Comparison of ENCODE assay signal across 8 cellular contexts in the genomic region with DNA sequence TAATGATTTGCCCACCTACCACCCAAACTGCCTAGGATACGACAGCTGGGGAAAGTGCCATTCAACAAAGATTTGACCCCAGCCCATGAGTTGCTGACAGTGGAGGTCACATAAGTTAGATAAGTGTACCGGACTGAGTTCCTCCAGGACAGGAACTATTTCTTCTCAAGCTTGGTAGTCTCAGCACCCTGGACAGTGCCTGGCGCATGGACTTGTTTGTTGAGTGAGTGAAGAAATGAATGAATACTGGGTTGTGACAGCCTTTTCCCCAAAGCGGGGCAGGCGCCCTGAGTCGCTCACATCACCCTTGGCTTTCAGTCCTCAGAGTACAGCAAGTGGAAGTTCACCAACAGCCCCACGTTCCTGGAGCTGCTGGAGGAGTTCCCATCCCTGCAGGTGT.
A peak's percentile ranks its signal among the peaks of the same experiment; 100 is the strongest.
DNase-seq lines count a peak whose midpoint lies in the region; ATAC-seq, FAIRE-seq and TF ChIP-seq lines count a peak whose summit lies in the region.
"Not testable (repeated sequence)": the region's sequence is repeated elsewhere in the genome, so short reads cannot be mapped to it uniquely, and the experiment has no call there.

No MANE protein-coding gene starts in this region.

- H3K18ac ChIP-seq in IMR-90 (ENCODE audit: low read depth, low read length) = not testable (repeated sequence)

- not testable (repeated sequence) for H4K8ac ChIP-seq in IMR-90 (ENCODE audit: low read depth in 2 of 2, low read length in 2 of 2)

- H3K27ac Mint-ChIP-seq in activated CD4-positive, alpha-beta T cell treated with anti-CD3 and anti-CD28 coated beads, Interleukin-2, amount 10 ng/mL, durations not matched to agents 24 days and 14 days = not testable (repeated sequence)

- H3K14ac ChIP-seq in IMR-90 (replicated peaks; ENCODE audit: low read depth, low read length) = not testable (repeated sequence)

- H3K27ac ChIP-seq in IMR-90 (ENCODE audit: insufficient read depth, low read length); brain microvascular endothelial cell; HepG2 (ENCODE audit: extremely low read length, insufficient read depth, low read length): not testable (repeated sequence)

- CTCF ChIA-PET in IMR-90 (lab: Yijun Ruan, JAX); HepG2 (lab: Yijun Ruan, JAX; ENCODE audit: low intra/inter-chr PET ratio, low total read pairs): not testable (repeated sequence)

- not testable (repeated sequence) for H3K4ac ChIP-seq in IMR-90 (ENCODE audit: low read depth, low read length)

- not testable (repeated sequence) for TF ChIP-seq EP300 in HepG2 (IDR thresholded peaks at IDR 0.05; ENCODE audit: low read depth in 2 of 2, low read length in 2 of 2); HepG2 (CRISPR knock-in tag; IDR thresholded peaks at IDR 0.05; ENCODE audit: borderline replicate concordance)

- intact Hi-C loops in IMR-90 (cut with micrococcal nuclease); activated CD4-positive, alpha-beta T cell treated with anti-CD3 and anti-CD28 coated beads, Interleukin-2, amount 10 ng/mL, durations not matched to agents 24 days and 14 days (cut with micrococcal nuclease); HepG2 (cut with micrococcal nuclease; ENCODE audit: unreplicated experiment): not testable (repeated sequence)

- not testable (repeated sequence) for H3K36me3 ChIP-seq in IMR-90 (ENCODE audit: control insufficient read depth, insufficient read depth, low read length); NT2/D1 (ENCODE audit: insufficient read depth, insufficient read length, low read length); brain microvascular endothelial cell (replicated peaks); HepG2 (replicated peaks in 1 of 2; ENCODE audit: control insufficient read depth in 1 of 2, insufficient read depth in 2 of 2, low read length in 2 of 2)

- H3K36me3 Mint-ChIP-seq in activated CD4-positive, alpha-beta T cell treated with anti-CD3 and anti-CD28 coated beads, Interleukin-2, amount 10 ng/mL, durations not matched to agents 24 days and 14 days (ENCODE audit: low read depth) = not testable (repeated sequence)

- not testable (repeated sequence) for H4K5ac ChIP-seq in IMR-90 (ENCODE audit: low read depth, low read length)

- DNase-seq in DMS53 (lab: John Stamatoyannopoulos, UW) = peak; percentile 19
- DNase-seq in IMR-90 = peak; percentile 37
- DNase-seq in NT2/D1 (ENCODE audit: low read depth, low spot score) = peak; percentile 8
- peak; percentile 58 for DNase-seq in activated CD4-positive, alpha-beta T cell treated with anti-CD3 and anti-CD28 coated beads, Interleukin-2, amount 10 ng/mL, durations not matched to agents 24 days and 14 days
- DNase-seq in brain microvascular endothelial cell = peak; percentile 13
- peak; percentile 50 for DNase-seq in fibroblast of peridontal ligament (ENCODE audit: extremely low read depth)
- DNase-seq in HepG2 (ENCODE audit: low spot score) = not testable (repeated sequence)
- DNase-seq in stimulated activated CD8-positive, alpha-beta memory T cell treated with anti-CD3 and anti-CD28 coated beads, Interleukin-4, amount 100 ng/mL, for 48 hours = peak; percentile 38

- whole genome bisulfite sequencing in IMR-90 (ENCODE audit: extremely low coverage in 2 of 2, insufficient read length in 1 of 2), 2 experiments = 17% methylated on average over 1 of the region's 7 CpGs; no CpG with 5 or more reads in 1 of the 2 experiments
- 100% methylated on average over 1 of the region's 7 CpGs for WGBS in HepG2 (ENCODE audit: low lambda C conversion rate)

- in situ Hi-C loops in IMR-90 (cut with MboI; ENCODE audit: low sequenced_read_pairs); brain microvascular endothelial cell (cut with HindIII; ENCODE audit: low pct_ligation_motif_present, low sequenced_read_pairs); HepG2 (cut with HindIII; ENCODE audit: extremely low pct_ligation_motif_present, low pct_unique_long_range_greater_than_20kb): not testable (repeated sequence)

- H3K27me3 Mint-ChIP-seq in activated CD4-positive, alpha-beta T cell treated with anti-CD3 and anti-CD28 coated beads, Interleukin-2, amount 10 ng/mL, durations not matched to agents 24 days and 14 days = not testable (repeated sequence)

- not testable (repeated sequence) for H3K4me1 ChIP-seq in IMR-90 (ENCODE audit: control insufficient read depth, insufficient read depth, low read length); NT2/D1 (ENCODE audit: insufficient read depth, insufficient read length); HepG2 (ENCODE audit: insufficient read depth, low read length)

- not testable (repeated sequence) for TF ChIP-seq CTCF in IMR-90 (conservative IDR thresholded peaks at IDR 0.05; ENCODE audit: low read depth, low read length); brain microvascular endothelial cell (IDR thresholded peaks at IDR 0.05; ENCODE audit: low read depth, low read length, missing control alignments); HepG2 (CRISPR knock-in tag; IDR thresholded peaks at IDR 0.05)

- H2BK20ac ChIP-seq in IMR-90 (ENCODE audit: low read depth, low read length) = not testable (repeated sequence)

- H3K4me3 ChIP-seq in IMR-90 (ENCODE audit: insufficient read depth, low read depth, low read length); NT2/D1 (ENCODE audit: insufficient read length, low read depth); brain microvascular endothelial cell (ENCODE audit: low read depth, low read length); HepG2 (replicated peaks in 1 of 3; ENCODE audit: insufficient read depth in 1 of 3, low read depth in 2 of 3, low read length in 3 of 3): not testable (repeated sequence)

- H3K9me1 ChIP-seq in IMR-90 (ENCODE audit: insufficient read depth, low read length) = not testable (repeated sequence)

- H2BK120ac ChIP-seq in IMR-90 (ENCODE audit: low read depth, low read length) = not testable (repeated sequence)

- H3K9me3 ChIP-seq in IMR-90 (ENCODE audit: control insufficient read depth, insufficient read depth, low read length); NT2/D1 (ENCODE audit: insufficient read depth, low read length); HepG2 (ENCODE audit: low read length): not testable (repeated sequence)

- not testable (repeated sequence) for H3K56ac ChIP-seq in IMR-90 (ENCODE audit: extremely low read depth, insufficient read depth, low read length)

- H2AFZ ChIP-seq in IMR-90 (replicated peaks; ENCODE audit: low read length, poor library complexity); HepG2 (ENCODE audit: low read length): not testable (repeated sequence)

- not testable (repeated sequence) for TF ChIP-seq RAD21 in IMR-90 (IDR thresholded peaks at IDR 0.05; ENCODE audit: low read length); HepG2 (CRISPR knock-in tag; IDR thresholded peaks at IDR 0.05)

- H3K4me3 Mint-ChIP-seq in activated CD4-positive, alpha-beta T cell treated with anti-CD3 and anti-CD28 coated beads, Interleukin-2, amount 10 ng/mL, durations not matched to agents 24 days and 14 days = not testable (repeated sequence)

- BruUV-seq in IMR-90 (replicated peaks; lab: Mats Ljungman, UMichigan); HepG2 (replicated peaks; lab: Mats Ljungman, UMichigan): not testable (repeated sequence)

- not testable (repeated sequence) for H3K9ac ChIP-seq in IMR-90 (ENCODE audit: low read depth, low read length); NT2/D1 (ENCODE audit: insufficient read length, low read depth); HepG2 (ENCODE audit: insufficient read depth, low read depth, low read length)

- POLR2A ChIA-PET in IMR-90 (lab: Charles Lee; ENCODE audit: unreplicated experiment); HepG2 (lab: Yijun Ruan, JAX): not testable (repeated sequence)

- H2BK5ac ChIP-seq in IMR-90 (ENCODE audit: low read depth, low read length, poor library complexity, severe bottlenecking) = not testable (repeated sequence)

- not testable (repeated sequence) for H3K4me2 ChIP-seq in IMR-90 (ENCODE audit: low read depth, low read length); HepG2 (ENCODE audit: low read depth, low read length)

- H2AK5ac ChIP-seq in IMR-90 (ENCODE audit: low read depth, low read length) = not testable (repeated sequence)

- not testable (repeated sequence) for H3K79me2 ChIP-seq in HepG2 (ENCODE audit: insufficient read depth, low read length)

- not testable (repeated sequence) for H2BK15ac ChIP-seq in IMR-90 (ENCODE audit: low read depth, low read length)

- H3K23ac ChIP-seq in IMR-90 (ENCODE audit: low read depth, low read length) = not testable (repeated sequence)

- not testable (repeated sequence) for ATAC-seq in IMR-90 (ENCODE audit: low read depth); HepG2

- H3K27me3 ChIP-seq in IMR-90 (ENCODE audit: control insufficient read depth, insufficient read depth, low read length); NT2/D1 (ENCODE audit: insufficient read depth, insufficient read length); brain microvascular endothelial cell (replicated peaks); HepG2 (ENCODE audit: control insufficient read depth in 1 of 2, insufficient read depth in 2 of 2, low read length in 2 of 2): not testable (repeated sequence)

- H3K4me1 Mint-ChIP-seq in activated CD4-positive, alpha-beta T cell treated with anti-CD3 and anti-CD28 coated beads, Interleukin-2, amount 10 ng/mL, durations not matched to agents 24 days and 14 days = not testable (repeated sequence)

- not testable (repeated sequence) for H2AK9ac ChIP-seq in IMR-90 (replicated peaks; ENCODE audit: low read depth, low read length, poor library complexity)

- dilution Hi-C loops in IMR-90 (cut with HindIII; ENCODE audit: low sequenced_read_pairs, unreplicated experiment) = not testable (repeated sequence)

- not testable (repeated sequence) for TF ChIP-seq POLR2A in IMR-90 (IDR thresholded peaks at IDR 0.05; ENCODE audit: low read depth, low read length); HepG2 (IDR thresholded peaks at IDR 0.05; ENCODE audit: insufficient read depth in 1 of 2, low read depth in 2 of 2, low read length in 2 of 2)

- FAIRE-seq in HepG2 (lab: Jason Lieb, UNC) = not testable (repeated sequence)

- H4K91ac ChIP-seq in IMR-90 (ENCODE audit: insufficient read depth, low read depth, low read length) = not testable (repeated sequence)

- H3K9me3 Mint-ChIP-seq in activated CD4-positive, alpha-beta T cell treated with anti-CD3 and anti-CD28 coated beads, Interleukin-2, amount 10 ng/mL, durations not matched to agents 24 days and 14 days = not testable (repeated sequence)

- H3K79me1 ChIP-seq in IMR-90 (ENCODE audit: low read depth in 1 of 2, low read length in 2 of 2) = not testable (repeated sequence)

- H4K20me1 ChIP-seq in IMR-90 (ENCODE audit: insufficient read depth, low read length); HepG2 (ENCODE audit: insufficient read depth, low read length): not testable (repeated sequence)
